8 cellular contexts compared by ENCODE assay signal in genomic region chr20:34537651-34538050, GRCh38.
"Had no signal": no experiment of that assay in that cellular context is flagged by ENCODE, and none has a peak within 500 bp of the region (broad histone marks: within the 10 kb centered on the region; RNA-seq: fewer than 3 reads in every experiment).

No MANE protein-coding gene starts in this region.

- H3K27me3 ChIP-seq: adrenal gland, brain microvascular endothelial cell, left lung, pancreas, tibial nerve had no signal

- H3K4me3 ChIP-seq: adrenal gland, left lung, pancreas, psoas muscle, tibial nerve had no signal

- DNase-seq: activated B cell treated with CpG ODN at 0.5 μM for 24 hours, naive B cell had no signal

- H3K9me3 ChIP-seq: adrenal gland, left lung, pancreas, psoas muscle, tibial nerve had no signal

- H3K27ac ChIP-seq: adrenal gland, brain microvascular endothelial cell, left lung, pancreas, psoas muscle had no signal

- H3K4me1 ChIP-seq: adrenal gland, pancreas, psoas muscle had no signal
